In genomic region chr7:92473989-92474388, GRCh38 we compare ENCODE assay signal across 3 cellular contexts. TPM values are rescaled to one million over a fixed set of nuclear protein-coding genes. Genes with fewer than 3 reads are reported as not detected.
"Had no signal": no experiment of that assay in that cellular context is flagged by ENCODE, and none has a peak within 500 bp of the region (broad histone marks: within the 10 kb centered on the region; RNA-seq: fewer than 3 reads in every experiment).

No MANE protein-coding gene starts in this region.

RNA-seq across cellular contexts. Expression of gene ERVW-1, which starts 3.8 kb away (rescaled TPM):
- total RNA-seq: K562, MCF 10A, OCI-LY7 had no signal
- polyA plus RNA-seq: K562 had no signal
